Comparison of ENCODE assay signal across 8 cellular contexts in genomic region chr1:67760030-67760821, GRCh38.
A peak's percentile ranks its signal among the peaks of the same experiment; 100 is the strongest.
DNase-seq lines count a peak whose midpoint lies in the region; ATAC-seq and TF ChIP-seq lines count a peak whose summit lies in the region.

No MANE protein-coding gene starts in this region.

- no peaks in the 10 kb centered on the region for H3K36me3 Mint-ChIP-seq in activated T-helper 1 cell treated with anti-CD3 and anti-CD28 coated beads, Interleukin-12 subunit alpha, Interleukin-12 subunit beta, Interleukin-2, Interleukin-4 antibody, amounts not matched to agents 30 ng/mL and 10 ng/mL and 1 ng/mL, durations not matched to agents 14 hours and 24 hours and 36 hours (ENCODE audit: low read depth)

- peak; percentile 65 for DNase-seq in Daoy (ENCODE audit: low read depth)
- DNase-seq in HS-27A (ENCODE audit: low read depth): peak; percentile 74
- DNase-seq in PC-3: peak; percentile 85
- peak; percentile 19 for DNase-seq in activated T-helper 1 cell treated with anti-CD3 and anti-CD28 coated beads, Interleukin-12 subunit alpha, Interleukin-12 subunit beta, Interleukin-2, Interleukin-4 antibody, amounts not matched to agents 30 ng/mL and 10 ng/mL and 1 ng/mL, durations not matched to agents 14 hours and 24 hours and 36 hours (ENCODE audit: low spot score)
- DNase-seq in fibroblast of the conjunctiva (ENCODE audit: low read depth): peak; percentile 55
- DNase-seq in nucleus accumbens (lab: John Stamatoyannopoulos, UW): peak in 35 of 56 donors; percentile 5 to 58 (median 20)
- peak in 1 of 2 donors; percentile 82 for DNase-seq in vagina (ENCODE audit: extremely low spot score in 2 of 2)

- peak; percentile 88 for TF ChIP-seq CTCF in PC-3 (conservative IDR thresholded peaks at IDR 0.05; ENCODE audit: low read depth, low read length)
- peak; percentile 83 to 94 (median 85) for TF ChIP-seq CTCF in vagina (IDR thresholded peaks at IDR 0.05)

- CTCF ChIA-PET in PC-3 (lab: Charles Lee): interaction anchor here (0.6 to 1.9 kb wide), 15 partner anchors 13 to 228 kb away, joined by 3 to 26 read pairs (median 4); partner anchors contain the start of gene GADD45A

- H3K9me2 ChIP-seq in PC-3 (replicated peaks; ENCODE audit: low read length): no peaks in the 10 kb centered on the region

- H3K36me3 ChIP-seq in PC-3 (ENCODE audit: low read depth, low read length): no peaks in the 10 kb centered on the region
- no peaks in the 10 kb centered on the region for H3K36me3 ChIP-seq in vagina

- H3K4me1 Mint-ChIP-seq in activated T-helper 1 cell treated with anti-CD3 and anti-CD28 coated beads, Interleukin-12 subunit alpha, Interleukin-12 subunit beta, Interleukin-2, Interleukin-4 antibody, amounts not matched to agents 30 ng/mL and 10 ng/mL and 1 ng/mL, durations not matched to agents 14 hours and 24 hours and 36 hours (ENCODE audit: low read depth): no peaks in the 10 kb centered on the region

- peak overlapping the region; percentile 45 for H3K27ac ChIP-seq in PC-3 (ENCODE audit: low read length)
- peak overlapping the region; percentile 40 for H3K27ac ChIP-seq in vagina

- no peaks in the 10 kb centered on the region for H4K20me1 ChIP-seq in PC-3 (ENCODE audit: low read length)

- POLR2A ChIA-PET in PC-3 (lab: Charles Lee; ENCODE audit: unreplicated experiment): interaction anchor here (0.6 to 1.7 kb wide), 6 partner anchors 66 to 199 kb away, joined by 4 to 20 read pairs (median 7); partner anchors contain the start of gene GADD45A

- H3K9me3 Mint-ChIP-seq in activated T-helper 1 cell treated with anti-CD3 and anti-CD28 coated beads, Interleukin-12 subunit alpha, Interleukin-12 subunit beta, Interleukin-2, Interleukin-4 antibody, amounts not matched to agents 30 ng/mL and 10 ng/mL and 1 ng/mL, durations not matched to agents 14 hours and 24 hours and 36 hours: no peaks in the 10 kb centered on the region

- H3K27ac Mint-ChIP-seq in activated T-helper 1 cell treated with anti-CD3 and anti-CD28 coated beads, Interleukin-12 subunit alpha, Interleukin-12 subunit beta, Interleukin-2, Interleukin-4 antibody, amounts not matched to agents 30 ng/mL and 10 ng/mL and 1 ng/mL, durations not matched to agents 14 hours and 24 hours and 36 hours: no peak overlapping the region

- no peaks in the 10 kb centered on the region for H3K27me3 ChIP-seq in PC-3 (ENCODE audit: low read length)
- H3K27me3 ChIP-seq in vagina: no peaks in the 10 kb centered on the region

- H3K4me3 ChIP-seq in PC-3 (ENCODE audit: low read length): peak overlapping the region; percentile 9; the same call in 1 of the 2 replicates
- no peak overlapping the region for H3K4me3 ChIP-seq in vagina

- no peaks in the 10 kb centered on the region for H3K9me3 ChIP-seq in PC-3 (ENCODE audit: low read length)
- no peaks in the 10 kb centered on the region for H3K9me3 ChIP-seq in vagina

- no peak for TF ChIP-seq POLR2A in vagina (IDR thresholded peaks at IDR 0.05)

- H3K4me1 ChIP-seq in PC-3 (ENCODE audit: insufficient read depth, low read length) (peaks cover 32% of the 10 kb centered on the region), vagina (peaks cover 33% of the 10 kb centered on the region)

- H3K9ac ChIP-seq in PC-3 (ENCODE audit: low read length): no peak overlapping the region

- intact Hi-C loops in PC-3 (cut with micrococcal nuclease) (loop anchor here (1.0 to 10.0 kb wide), 5 partner anchors 74 to 225 kb away; no protein-coding TSS in a partner anchor), vagina (cut with DNase I) (loop anchor here (5.0 kb wide), 2 partner anchors 87 to 352 kb away; no protein-coding TSS in a partner anchor)
- intact Hi-C loops in activated T-helper 1 cell treated with anti-CD3 and anti-CD28 coated beads, Interleukin-12 subunit alpha, Interleukin-12 subunit beta, Interleukin-2, Interleukin-4 antibody, amounts not matched to agents 30 ng/mL and 10 ng/mL and 1 ng/mL, durations not matched to agents 14 hours and 24 hours and 36 hours (cut with micrococcal nuclease): loop anchor here (1.0 to 10.0 kb wide), 4 partner anchors 74 to 585 kb away; no protein-coding TSS in a partner anchor

- ATAC-seq in GM21447 (IDR thresholded peaks at IDR 0.05; ENCODE audit: unreplicated experiment) (peak; percentile 99), PC-3 (peak; percentile 82)

- BruUV-seq in PC-3 (replicated peaks; lab: Mats Ljungman, UMichigan): no TSS peak

- H3F3A ChIP-seq in PC-3 (ENCODE audit: low read length, unreplicated experiment): no peaks in the 10 kb centered on the region

- H3K4me3 Mint-ChIP-seq in activated T-helper 1 cell treated with anti-CD3 and anti-CD28 coated beads, Interleukin-12 subunit alpha, Interleukin-12 subunit beta, Interleukin-2, Interleukin-4 antibody, amounts not matched to agents 30 ng/mL and 10 ng/mL and 1 ng/mL, durations not matched to agents 14 hours and 24 hours and 36 hours: no peak overlapping the region

- H2AFZ ChIP-seq in PC-3 (ENCODE audit: low read length): peak overlapping the region; percentile 45

- peaks cover 27% of the 10 kb centered on the region for H3K27me3 Mint-ChIP-seq in activated T-helper 1 cell treated with anti-CD3 and anti-CD28 coated beads, Interleukin-12 subunit alpha, Interleukin-12 subunit beta, Interleukin-2, Interleukin-4 antibody, amounts not matched to agents 30 ng/mL and 10 ng/mL and 1 ng/mL, durations not matched to agents 14 hours and 24 hours and 36 hours (ENCODE audit: insufficient read depth)

- H3K4me2 ChIP-seq in PC-3 (ENCODE audit: low read length): peak overlapping the region; percentile 51

- peaks cover 12% of the 10 kb centered on the region for H3K79me2 ChIP-seq in PC-3 (ENCODE audit: low read length)
